ENCODE assay signal across 8 cellular contexts in genomic region chr2:230226090-230226551, GRCh38. TPM values are rescaled to one million over a fixed set of nuclear protein-coding genes. Genes with fewer than 3 reads are reported as not detected.
A peak's percentile ranks its signal among the peaks of the same experiment; 100 is the strongest.
DNase-seq lines count a peak whose midpoint lies in the region; ATAC-seq lines count a peak whose summit lies in the region.

No MANE protein-coding gene starts in this region.

- H3K4me2 ChIP-seq in Karpas-422 (ENCODE audit: low read depth, low read length, poor library complexity, severe bottlenecking), result peak overlapping the region; percentile 81

- 0 out of 2 replicates have a peak overlapping the region, but pooled peaks have one; percentile 44 for H2AFZ ChIP-seq in Karpas-422 (ENCODE audit: low read length)

- H4K20me1 ChIP-seq in Karpas-422 (ENCODE audit: insufficient read depth, low read depth, low read length), result no peaks in the 10 kb centered on the region

- H3K4me3 ChIP-seq in Karpas-422 (ENCODE audit: low read length), result peak overlapping the region; percentile 57

- no peaks in the 10 kb centered on the region for H3K79me2 ChIP-seq in Karpas-422 (ENCODE audit: low read length)

- no peaks in the 10 kb centered on the region for H3K27me3 ChIP-seq in Karpas-422 (ENCODE audit: low read length)

- peak overlapping the region; percentile 56 for H3K9ac ChIP-seq in Karpas-422 (ENCODE audit: low read length)

- peaks cover 13% of the 10 kb centered on the region for H3K36me3 ChIP-seq in Karpas-422 (ENCODE audit: insufficient read depth, low read length)

- ATAC-seq in GM18499 (IDR thresholded peaks at IDR 0.05; ENCODE audit: insufficient read depth, unreplicated experiment), result peak; percentile 65
- peak; percentile 70 for ATAC-seq in GM21723 (IDR thresholded peaks at IDR 0.05; ENCODE audit: unreplicated experiment)

- peaks cover 56% of the 10 kb centered on the region for H3K4me1 ChIP-seq in Karpas-422 (ENCODE audit: low read length)

- DNase-seq in Karpas-422 (peak; percentile 92), germinal center (ENCODE audit: low spot score) (peak; percentile 72), HuH-7.5 (ENCODE audit: low spot score) (no peak), NCI-H2107 (lab: John Stamatoyannopoulos, UW) (no peak), occipital lobe (lab: John Stamatoyannopoulos, UW) (no peak), C1 segment of cervical spinal cord (lab: John Stamatoyannopoulos, UW) (no peak)

- peaks cover 14% of the 10 kb centered on the region for H3K9me3 ChIP-seq in Karpas-422 (ENCODE audit: low read length)

- no peaks in the 10 kb centered on the region for H3K9me2 ChIP-seq in Karpas-422 (replicated peaks; ENCODE audit: insufficient read depth, low read length)

- H3K27ac ChIP-seq in Karpas-422 (ENCODE audit: low read length), result peak overlapping the region; percentile 90

RNA-seq across cellular contexts. Expression of gene SP140, which starts 0.6 kb away (rescaled TPM):
- 24.2 and 25.8 TPM in 2 replicates for total RNA-seq in Karpas-422 (2014; rRNA removed; shearing (Covaris generic); ENCODE audit: low replicate concordance)
- 1.1 TPM for total RNA-seq in occipital lobe

RNA-seq across cellular contexts. Expression of gene SP110, which starts 6.3 kb away (rescaled TPM):
- 30.8 and 60.6 TPM in 2 replicates for total RNA-seq in Karpas-422 (2014; rRNA removed; shearing (Covaris generic); ENCODE audit: low replicate concordance)
- total RNA-seq in occipital lobe, result 1.2 TPM

Comparison
In these comparisons a context has a peak if more than half of its experiments do, and no peak if none do; other contexts are left out.
1. DNase-seq: peak in Karpas-422 (single experiment) and germinal center (single experiment); none in HuH-7.5 (single experiment), NCI-H2107 (single experiment), occipital lobe (single experiment) and C1 segment of cervical spinal cord (0 of 14).
2. RNA of gene SP140, which starts 0.6 kb away (total RNA-seq): 24.2 to 25.8 TPM in Karpas-422; 1.1 TPM in occipital lobe (single experiment); every median in the first group is over 10 times any median in the second.
3. RNA of gene SP110, which starts 6.3 kb away (total RNA-seq): 30.8 to 60.6 TPM in Karpas-422; 1.2 TPM in occipital lobe (single experiment); every median in the first group is over 10 times any median in the second.